ENCODE assay signal across 16 cellular contexts in the genomic region with DNA sequence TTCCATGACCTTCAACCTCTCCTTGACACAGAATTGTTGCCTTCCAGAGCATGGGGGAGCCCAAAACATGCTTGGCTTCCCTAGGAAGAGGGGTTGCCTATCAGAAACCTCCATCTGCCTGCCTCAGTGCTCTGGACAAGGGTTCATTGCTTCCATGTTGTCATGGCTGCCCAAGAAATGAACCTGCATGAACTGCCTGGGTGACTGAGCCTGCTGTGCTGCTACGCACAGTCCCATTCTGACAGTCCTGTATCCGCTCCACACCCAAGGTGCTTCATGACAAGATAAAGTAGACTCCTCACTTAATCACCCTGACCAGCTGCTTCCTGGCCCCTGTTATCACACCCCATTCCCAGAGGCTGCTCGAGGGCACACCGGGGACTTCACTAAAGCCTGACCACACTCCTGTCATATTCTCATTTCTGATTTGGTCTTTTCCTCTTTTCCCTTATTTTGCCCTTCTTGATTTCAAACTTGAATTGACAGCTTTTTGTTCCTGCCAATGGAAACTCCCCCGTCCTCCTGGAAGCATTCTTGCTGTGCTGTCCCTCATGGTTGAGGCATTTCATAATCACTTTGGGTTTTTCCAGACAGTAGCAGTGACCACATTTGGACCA. TPM values are rescaled to one million over a fixed set of nuclear protein-coding genes. Genes with fewer than 3 reads are reported as not detected.
DNase-seq lines count a peak whose midpoint lies in the region; TF ChIP-seq lines count a peak whose summit lies in the region.
"Had no signal": no experiment of that assay in that cellular context is flagged by ENCODE, and none has a peak within 500 bp of the region (broad histone marks: within the 10 kb centered on the region; RNA-seq: fewer than 3 reads in every experiment).

No MANE protein-coding gene starts in this region.

- H3K4me1 ChIP-seq in neuronal stem cell (ENCODE audit: control insufficient read depth in 2 of 2, insufficient read depth in 1 of 2, low read depth in 1 of 2, low read length in 2 of 2) (peaks cover 0 to 2% of the 10 kb centered on the region in 2 donors), BE2C (no peaks in the 10 kb centered on the region)

- no peak overlapping the region for H3K27ac ChIP-seq in WERI-Rb-1
- H3K27ac ChIP-seq in neuronal stem cell (replicated peaks; ENCODE audit: low read length) = no peak overlapping the region
- H3K27ac ChIP-seq: SJSA1 had no signal

- no peak for TF ChIP-seq CTCF in WERI-Rb-1 (IDR thresholded peaks at IDR 0.05; ENCODE audit: low read depth, low read length)
- TF ChIP-seq CTCF in BE2C (IDR thresholded peaks at IDR 0.05; ENCODE audit: low read depth, low read length) = no peak

- H3K36me3 ChIP-seq in WERI-Rb-1 (no peaks in the 10 kb centered on the region), neuronal stem cell (replicated peaks in 1 of 2; ENCODE audit: control insufficient read depth in 2 of 2, insufficient read depth in 2 of 2, low read length in 2 of 2) (no peaks in the 10 kb centered on the region), BE2C (no peaks in the 10 kb centered on the region)
- H3K36me3 ChIP-seq: SJSA1 had no signal

- H2BK5ac ChIP-seq in neuronal stem cell (ENCODE audit: low read length) = peak overlapping the region; percentile 21

- H3K4me2 ChIP-seq in neuronal stem cell (ENCODE audit: insufficient read depth, low read length, poor library complexity, severe bottlenecking) = no peak overlapping the region
- H3K4me2 ChIP-seq: GM23338 had no signal

- H3K4me3 ChIP-seq in WERI-Rb-1 (ENCODE audit: low read depth, low read length) (no peak overlapping the region), neuronal stem cell (ENCODE audit: low read length in 2 of 2) (no peak overlapping the region), BE2C (ENCODE audit: low read depth, low read length) (no peak overlapping the region)
- H3K4me3 ChIP-seq: GM23338, SJSA1 had no signal

- H3K23ac ChIP-seq in neuronal stem cell (ENCODE audit: low read depth, low read length, poor library complexity) = no peak overlapping the region

- H4K8ac ChIP-seq in neuronal stem cell (ENCODE audit: low read depth, low read length) = no peak overlapping the region

- no peak overlapping the region for H2AFZ ChIP-seq in neuronal stem cell (ENCODE audit: low read length)
- H2AFZ ChIP-seq: GM23338 had no signal

- no peak overlapping the region for H2BK12ac ChIP-seq in neuronal stem cell (ENCODE audit: low read length)

- H3K9me3 ChIP-seq in WERI-Rb-1 (ENCODE audit: severe bottlenecking) (no peaks in the 10 kb centered on the region), neuronal stem cell (replicated peaks in 1 of 2; ENCODE audit: control insufficient read depth in 2 of 2, insufficient read depth in 1 of 2, low read depth in 1 of 2, low read length in 2 of 2) (peaks cover 0 to 2% of the 10 kb centered on the region in 2 donors), BE2C (no peaks in the 10 kb centered on the region)
- H3K9me3 ChIP-seq: SJSA1 had no signal

- peak; percentile 85 for DNase-seq in CMK (ENCODE audit: low read depth)
- peak; percentile 80 for DNase-seq in NCI-H82 (lab: John Stamatoyannopoulos, UW)
- DNase-seq in WERI-Rb-1 = peak; percentile 87
- no peak for DNase-seq in neuronal stem cell (ENCODE audit: low spot score)
- DNase-seq in activated naive CD4-positive, alpha-beta T cell (lab: John Stamatoyannopoulos, UW) = no peak
- DNase-seq in BE2C = no peak
- no peak for DNase-seq in MV-4-11 (lab: John Stamatoyannopoulos, UW)
- no peak for DNase-seq in putamen (ENCODE audit: low spot score)
- DNase-seq: AML-193; Calu3; CD4-positive, CD25-positive, alpha-beta regulatory T cell; HCEC 1CT; NCI-H187 treated with DMSO at 0.1 percent for 48 hours; NCI-H226 had no signal

- no peak overlapping the region for H2BK120ac ChIP-seq in neuronal stem cell (ENCODE audit: low read depth, low read length)

- H3K9ac ChIP-seq in neuronal stem cell (ENCODE audit: low read depth, low read length, poor library complexity) = no peak overlapping the region

- H3K79me1 ChIP-seq in neuronal stem cell (ENCODE audit: low read depth, low read length) = no peaks in the 10 kb centered on the region

- peak overlapping the region; percentile 17 for H2AK5ac ChIP-seq in neuronal stem cell (ENCODE audit: low read depth, low read length)

- peak overlapping the region; percentile 72 for H2BK15ac ChIP-seq in neuronal stem cell (ENCODE audit: low read length)

- H3K27me3 ChIP-seq in WERI-Rb-1 (ENCODE audit: insufficient read depth, low read depth, severe bottlenecking) = no peaks in the 10 kb centered on the region
- peaks cover 0 to 3% (median 0%) of the 10 kb centered on the region in 3 experiments for H3K27me3 ChIP-seq in neuronal stem cell (ENCODE audit: control insufficient read depth in 3 of 3, insufficient read depth in 3 of 3, low read depth in 1 of 3, low read length in 3 of 3)
- no peaks in the 10 kb centered on the region for H3K27me3 ChIP-seq in BE2C
- H3K27me3 ChIP-seq: SJSA1 had no signal

- H3K18ac ChIP-seq in neuronal stem cell (ENCODE audit: low read length) = no peak overlapping the region

- H3K14ac ChIP-seq in neuronal stem cell (ENCODE audit: low read length) = no peak overlapping the region

- WGBS in neuronal stem cell (ENCODE audit: extremely low coverage in 2 of 2, insufficient read length in 2 of 2, insufficient replicate concordance in 1 of 2), 2 donors = no CpG with 5 or more reads among the region's 5 CpGs

- H4K91ac ChIP-seq in neuronal stem cell (ENCODE audit: low read depth, low read length, poor library complexity) = no peak overlapping the region

- H3K4ac ChIP-seq in neuronal stem cell (ENCODE audit: low read length) = no peak overlapping the region

RNA-seq across cellular contexts. Expression of a gene that starts 31.9 kb away (rescaled TPM):
- polyA plus RNA-seq in neuronal stem cell (2013, experiment 1 of 2) = 0.20 TPM
- polyA plus RNA-seq in neuronal stem cell (2013, experiment 2 of 2) = 0.54 TPM
- 8.8 TPM for polyA plus RNA-seq in BE2C (2012; ENCODE audit: insufficient read depth, insufficient read length, low read depth)

Comparison
In these comparisons a context has a peak if more than half of its experiments do, and no peak if none do; other contexts are left out.
1. DNase-seq: peak in CMK (single experiment), NCI-H82 (single experiment) and WERI-Rb-1 (single experiment); none in neuronal stem cell (single experiment), activated naive CD4-positive, alpha-beta T cell (0 of 4), BE2C (single experiment), MV-4-11 (single experiment) and putamen (single experiment).